1 cellular context compared by ENCODE assay signal in the genomic region with DNA sequence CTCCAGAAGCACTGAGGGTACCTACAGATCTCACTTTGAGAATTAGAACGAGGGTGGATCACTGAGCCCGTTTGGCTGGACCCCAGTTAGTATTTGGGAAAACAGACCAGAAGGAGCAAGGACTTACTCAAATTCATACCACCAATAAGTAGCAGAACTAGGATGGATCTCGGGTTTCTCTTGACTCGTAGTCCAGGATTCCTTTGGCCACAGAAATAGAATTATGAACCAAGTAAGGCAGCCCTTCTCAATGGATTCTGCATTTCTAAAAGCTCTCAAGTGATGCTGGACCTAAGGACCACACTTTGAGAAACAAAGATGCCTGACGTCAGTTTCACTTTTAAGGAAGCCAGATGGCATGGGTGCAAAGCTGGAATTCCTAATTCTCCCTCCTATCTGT.
TF ChIP-seq lines count a peak whose summit lies in the region.

No MANE protein-coding gene starts in this region.

TF ChIP-seq in IMR-90, 13 proteins besides CTCF, POLR2A, EP300 and RAD21 (continued from another document):
- no peak for TF ChIP-seq SMC3 (IDR thresholded peaks at IDR 0.05; ENCODE audit: low read depth, low read length)
- no peak for TF ChIP-seq MAZ (IDR thresholded peaks at IDR 0.05; ENCODE audit: borderline replicate concordance, low read depth, low read length)
- no peak for TF ChIP-seq FOS (IDR thresholded peaks at IDR 0.05; ENCODE audit: low read depth, low read length)
